20 cellular contexts compared by ENCODE assay signal in genomic region chr20:63556873-63557478, GRCh38. TPM values are rescaled to one million over a fixed set of nuclear protein-coding genes. Genes with fewer than 3 reads are reported as not detected.
DNase-seq lines count a peak whose midpoint lies in the region; ATAC-seq, FAIRE-seq and TF ChIP-seq lines count a peak whose summit lies in the region.
"Had no signal": no experiment of that assay in that cellular context is flagged by ENCODE, and none has a peak within 500 bp of the region (broad histone marks: within the 10 kb centered on the region; RNA-seq: fewer than 3 reads in every experiment).

No MANE protein-coding gene starts in this region.

- DNase-seq in H9 (no peak), NCI-H345 (lab: John Stamatoyannopoulos, UW) (peak; percentile 67), neural crest cell (ENCODE audit: low read depth, low spot score) (no peak), NCI-H1694 (lab: John Stamatoyannopoulos, UW) (no peak), kidney (no peak), glomerular visceral epithelial cell (ENCODE audit: extremely low spot score) (no peak)
- DNase-seq: COR-L47, MV-4-11, NCI-H1436, NCI-H2081, NCI-H446 treated with DMSO at 0.1 percent for 48 hours, NCI-H774, SIG-M5 had no signal

- no peaks in the 10 kb centered on the region for H4K20me1 ChIP-seq in H9 (ENCODE audit: control insufficient read depth, insufficient read depth, insufficient read length)

- H3K36me3 Mint-ChIP-seq in H9 (ENCODE audit: insufficient read depth in 1 of 3, low read depth in 3 of 3): peaks cover 3 to 12% (median 11%) of the 10 kb centered on the region in 3 experiments; a peak in 6 of 7 replicates
- H3K36me3 Mint-ChIP-seq in brain: peaks cover 3% of the 10 kb centered on the region
- peaks cover 3% of the 10 kb centered on the region for H3K36me3 Mint-ChIP-seq in neural crest cell (ENCODE audit: low read depth)

- H3K79me2 ChIP-seq in H9 (ENCODE audit: insufficient read depth, low read length): no peaks in the 10 kb centered on the region

- FAIRE-seq in kidney (lab: Jason Lieb, UNC): no peak
- FAIRE-seq: H54 had no signal

- H2BK15ac ChIP-seq in H9 (ENCODE audit: low read depth, low read length): no peak overlapping the region

- no peak overlapping the region for H3K14ac ChIP-seq in H9 (ENCODE audit: insufficient read depth, low read length)

- no peak overlapping the region for H3K4me2 ChIP-seq in H9 (ENCODE audit: insufficient read depth, insufficient read length, low read length)

- H3K9ac ChIP-seq in H9 (ENCODE audit: extremely low read depth, insufficient read length, low read length): no peak overlapping the region
- no peak overlapping the region for H3K9ac ChIP-seq in kidney (ENCODE audit: low read length in 2 of 2)

- H3K9me3 ChIP-seq in H9 (ENCODE audit: control insufficient read depth, low read depth, low read length): no peaks in the 10 kb centered on the region
- no peaks in the 10 kb centered on the region for H3K9me3 ChIP-seq in kidney (ENCODE audit: control insufficient read depth in 1 of 2, low read length in 2 of 2)

- no peak overlapping the region for H2AFZ ChIP-seq in H9 (ENCODE audit: low read length)

- no peak overlapping the region for H3K18ac ChIP-seq in H9 (ENCODE audit: insufficient read length, low read depth, low read length)

- no peak overlapping the region for H3K27ac ChIP-seq in H9 (ENCODE audit: insufficient read length, low read depth, low read length)
- no peak overlapping the region for H3K27ac ChIP-seq in kidney (ENCODE audit: low read depth in 2 of 2, low read length in 2 of 2)

- intact Hi-C loops in kidney (cut with DNase I): no loop called here

- H2BK20ac ChIP-seq in H9 (ENCODE audit: low read depth, low read length, poor library complexity, severe bottlenecking): no peak overlapping the region

- no peaks in the 10 kb centered on the region for H3K9me3 Mint-ChIP-seq in H9
- peaks cover 0 to 2% (median 0%) of the 10 kb centered on the region in 5 experiments for H3K9me3 Mint-ChIP-seq in brain
- H3K9me3 Mint-ChIP-seq in neural crest cell: no peaks in the 10 kb centered on the region

- TF ChIP-seq CTCF in H9 (conservative IDR thresholded peaks at IDR 0.05) (no peak), brain (conservative IDR thresholded peaks at IDR 0.05) (no peak), neural crest cell (conservative IDR thresholded peaks at IDR 0.05) (no peak), kidney (IDR thresholded peaks at IDR 0.05; ENCODE audit: borderline replicate concordance, extremely low read depth, insufficient read depth) (no peak)

- H4K8ac ChIP-seq in H9 (replicated peaks; ENCODE audit: insufficient read length, low read depth, low read length): no peak overlapping the region

- no peak overlapping the region for H2BK5ac ChIP-seq in H9 (ENCODE audit: insufficient read length, low read length)

- no peak overlapping the region for H3K4me3 ChIP-seq in kidney (ENCODE audit: low read length in 2 of 2)

- no peak overlapping the region for H3K4ac ChIP-seq in H9 (ENCODE audit: low read depth, low read length)

- H3K4me3 Mint-ChIP-seq in H9: no peak overlapping the region; a peak in 1 of 5 replicates
- no peak overlapping the region for H3K4me3 Mint-ChIP-seq in brain
- H3K4me3 Mint-ChIP-seq in neural crest cell: peak overlapping the region; percentile 66

- no peak overlapping the region for H3K56ac ChIP-seq in H9 (ENCODE audit: insufficient read length, low read depth, low read length)

- H3K27me3 ChIP-seq in H9 (ENCODE audit: insufficient read depth, low read length): no peaks in the 10 kb centered on the region

- H2AK5ac ChIP-seq in H9 (ENCODE audit: insufficient read length, low read length): no peak overlapping the region

- no peak overlapping the region for H3T11ph ChIP-seq in H9 (ENCODE audit: low read length)

- no peak overlapping the region for H4K5ac ChIP-seq in H9 (ENCODE audit: insufficient read length, low read depth, low read length)

- H3K4me1 Mint-ChIP-seq in H9 (peaks cover 14 to 17% of the 10 kb centered on the region in 2 experiments), brain (peaks cover 13% of the 10 kb centered on the region), neural crest cell (peaks cover 5% of the 10 kb centered on the region)

- H3K23ac ChIP-seq in H9 (ENCODE audit: insufficient read length, low read depth, low read length): no peak overlapping the region

- H3K4me1 ChIP-seq in H9 (ENCODE audit: insufficient read depth, low read length) (0 out of 2 replicates have a peak, but pooled peaks cover 2% of the 10 kb centered on the region), kidney (ENCODE audit: control insufficient read depth in 1 of 2, insufficient read depth in 1 of 2, low read depth in 1 of 2, low read length in 2 of 2) (no peaks in the 10 kb centered on the region)

- H3K27ac Mint-ChIP-seq in H9 (peak overlapping the region; percentile 5 to 91 (median 79); a peak in 4 of 7 replicates), brain (peak overlapping the region in 3 of 5 experiments; percentile 58 to 74 (median 67)), neural crest cell (ENCODE audit: unreplicated experiment) (no peak overlapping the region)

- no peak overlapping the region for H2BK12ac ChIP-seq in H9 (ENCODE audit: insufficient read length, low read depth, low read length)

- H3K23me2 ChIP-seq in H9 (ENCODE audit: insufficient read length, low read depth, low read length, poor library complexity, severe bottlenecking): peaks cover 9% of the 10 kb centered on the region

- WGBS in H9 (ENCODE audit: extremely low coverage, insufficient read length, low lambda C conversion rate): no CpG with 5 or more reads among the region's 23 CpGs

- H3K27me3 Mint-ChIP-seq in H9 (ENCODE audit: low read depth): no peaks in the 10 kb centered on the region; the same call in 1 of the 2 replicates
- no peaks in the 10 kb centered on the region for H3K27me3 Mint-ChIP-seq in brain
- H3K27me3 Mint-ChIP-seq in neural crest cell (ENCODE audit: low read depth): no peaks in the 10 kb centered on the region

- no peaks in the 10 kb centered on the region for H3K79me1 ChIP-seq in H9 (ENCODE audit: insufficient read depth, low read depth, low read length, poor library complexity, severe bottlenecking)

- peaks cover 0 to 3% of the 10 kb centered on the region in 2 donors for H3K36me3 ChIP-seq in kidney (ENCODE audit: control insufficient read depth in 1 of 2, insufficient read depth in 2 of 2, low read length in 2 of 2)

- H2BK120ac ChIP-seq in H9 (ENCODE audit: low read depth, low read length, poor library complexity, severe bottlenecking): no peak overlapping the region

- H4K91ac ChIP-seq in H9 (ENCODE audit: insufficient read length, low read depth, low read length): no peak overlapping the region

- ATAC-seq in GM21367 (IDR thresholded peaks at IDR 0.05; ENCODE audit: unreplicated experiment): no peak
- ATAC-seq: Panc1 had no signal

RNA-seq across cellular contexts. Expression of gene FNDC11, which starts 3.0 kb away (rescaled TPM):
- total RNA-seq in H9 (2021): 2.5 and 2.7 TPM in 2 replicates
- polyA plus RNA-seq in brain (ENCODE audit: insufficient read depth, low read depth, low replicate concordance): 8.0 TPM
- total RNA-seq in neural crest cell: 1.5 and 1.9 TPM in 2 replicates
- total RNA-seq in kidney: 1.6 TPM
- polyA plus RNA-seq in kidney (ENCODE audit: insufficient read depth, low read depth, low replicate concordance): 0.47 TPM
- polyA plus RNA-seq: CD14-positive monocyte had no signal

RNA-seq across cellular contexts. Expression of gene SRMS, which starts 9.4 kb away (rescaled TPM):
- total RNA-seq in H9 (2021): 0.70 and 0.79 TPM in 2 replicates
- polyA plus RNA-seq in brain (ENCODE audit: insufficient read depth, low read depth, low replicate concordance): not detected
- not detected in 2 replicates for total RNA-seq in neural crest cell
- total RNA-seq in kidney: 0.38 TPM
- not detected for polyA plus RNA-seq in kidney (ENCODE audit: insufficient read depth, low read depth, low replicate concordance)
- total RNA-seq: A673, LHCN-M2 had no signal
- polyA plus RNA-seq: CD14-positive monocyte had no signal

RNA-seq across cellular contexts. Expression of gene HELZ2, which starts 17.1 kb away (rescaled TPM):
- total RNA-seq in H9 (2021) (27.9 and 29.3 TPM in 2 replicates), neural crest cell (22.3 and 26.5 TPM in 2 replicates), kidney (40.7 TPM)
- polyA plus RNA-seq in brain (ENCODE audit: insufficient read depth, low read depth, low replicate concordance) (36.2 TPM), kidney (ENCODE audit: insufficient read depth, low read depth, low replicate concordance) (3.2 TPM)

RNA-seq across cellular contexts. Expression of gene PTK6, which starts 19.8 kb away (rescaled TPM):
- total RNA-seq in H9 (2021) (0.44 and 0.46 TPM in 2 replicates), neural crest cell (not detected in 2 replicates), kidney (1.1 TPM)
- polyA plus RNA-seq in brain (ENCODE audit: insufficient read depth, low read depth, low replicate concordance) (0.93 TPM), kidney (ENCODE audit: insufficient read depth, low read depth, low replicate concordance) (0.26 TPM)
- total RNA-seq: A673 had no signal

RNA-seq across cellular contexts. Expression of gene PPDPF, which starts 36.4 kb away (rescaled TPM):
- total RNA-seq in H9 (2021) (149 and 153 TPM in 2 replicates), neural crest cell (193 and 201 TPM in 2 replicates), kidney (578 TPM)
- polyA plus RNA-seq in brain (ENCODE audit: insufficient read depth, low read depth, low replicate concordance) (1,213 TPM), kidney (ENCODE audit: insufficient read depth, low read depth, low replicate concordance) (961 TPM)
